Comparison of ENCODE assay signal across 6 cellular contexts in genomic region chr10:7901261-7901660, GRCh38.
"Had no signal": no experiment of that assay in that cellular context is flagged by ENCODE, and none has a peak within 500 bp of the region (broad histone marks: within the 10 kb centered on the region; RNA-seq: fewer than 3 reads in every experiment).

No MANE protein-coding gene starts in this region.

- ATAC-seq: GM23338, HepG2 had no signal

- H3K27ac ChIP-seq: HL-60 had no signal

- DNase-seq: H9, HCEC 1CT, KBM-7 had no signal

- H3K4me3 ChIP-seq: GM23338 had no signal
